ENCODE assay signal across 1 cellular context in the genomic region with DNA sequence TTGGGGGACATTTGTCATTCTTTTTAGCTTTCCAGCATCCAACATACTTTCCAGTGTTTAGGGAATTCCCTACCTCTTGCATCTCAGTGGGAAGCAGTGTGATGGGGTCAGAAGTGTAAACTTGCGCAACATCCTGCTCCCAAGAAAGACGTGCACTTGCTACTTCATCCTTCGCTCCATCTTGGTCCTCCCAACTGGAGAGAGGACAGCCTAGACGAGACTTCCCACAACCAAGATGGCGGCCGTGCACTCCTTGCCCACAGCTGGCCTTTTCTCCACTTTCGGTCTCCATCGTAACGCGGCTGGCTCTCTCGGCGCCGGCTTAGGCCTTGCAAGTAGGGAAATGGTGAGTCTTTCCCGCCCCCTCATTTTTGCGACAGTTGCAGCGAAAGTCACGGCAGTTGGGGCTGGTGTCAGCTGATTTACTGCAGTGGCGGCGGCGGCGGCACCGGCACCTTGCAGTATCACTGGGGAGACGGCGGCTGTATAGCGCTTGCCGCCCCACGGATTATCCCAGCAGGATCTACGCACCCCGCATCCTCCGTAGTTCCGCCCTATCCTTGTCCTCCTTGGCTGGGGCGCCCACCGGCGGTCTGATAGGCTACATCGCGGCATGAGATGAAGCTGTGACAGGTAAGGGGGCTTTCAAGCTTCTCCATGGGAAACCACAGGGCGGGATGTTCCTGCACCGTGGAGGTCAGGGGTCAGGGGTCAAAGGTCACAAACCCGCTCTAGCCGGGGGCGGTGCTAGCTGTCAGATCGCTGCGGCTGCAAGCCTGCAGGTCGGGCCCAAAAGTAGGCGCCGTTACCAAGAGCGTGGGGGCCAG.
TF ChIP-seq lines count a peak whose summit lies in the region.

A gene (plus strand): TSS at position 416 of the 827 bp plus-strand sequence. CDS start 21,157 bp downstream, outside the sequence.

TF ChIP-seq in HepG2, 621 proteins besides CTCF, POLR2A, EP300 and RAD21 (continued from another document and continues in another):
- TF ChIP-seq, protein P1, sequence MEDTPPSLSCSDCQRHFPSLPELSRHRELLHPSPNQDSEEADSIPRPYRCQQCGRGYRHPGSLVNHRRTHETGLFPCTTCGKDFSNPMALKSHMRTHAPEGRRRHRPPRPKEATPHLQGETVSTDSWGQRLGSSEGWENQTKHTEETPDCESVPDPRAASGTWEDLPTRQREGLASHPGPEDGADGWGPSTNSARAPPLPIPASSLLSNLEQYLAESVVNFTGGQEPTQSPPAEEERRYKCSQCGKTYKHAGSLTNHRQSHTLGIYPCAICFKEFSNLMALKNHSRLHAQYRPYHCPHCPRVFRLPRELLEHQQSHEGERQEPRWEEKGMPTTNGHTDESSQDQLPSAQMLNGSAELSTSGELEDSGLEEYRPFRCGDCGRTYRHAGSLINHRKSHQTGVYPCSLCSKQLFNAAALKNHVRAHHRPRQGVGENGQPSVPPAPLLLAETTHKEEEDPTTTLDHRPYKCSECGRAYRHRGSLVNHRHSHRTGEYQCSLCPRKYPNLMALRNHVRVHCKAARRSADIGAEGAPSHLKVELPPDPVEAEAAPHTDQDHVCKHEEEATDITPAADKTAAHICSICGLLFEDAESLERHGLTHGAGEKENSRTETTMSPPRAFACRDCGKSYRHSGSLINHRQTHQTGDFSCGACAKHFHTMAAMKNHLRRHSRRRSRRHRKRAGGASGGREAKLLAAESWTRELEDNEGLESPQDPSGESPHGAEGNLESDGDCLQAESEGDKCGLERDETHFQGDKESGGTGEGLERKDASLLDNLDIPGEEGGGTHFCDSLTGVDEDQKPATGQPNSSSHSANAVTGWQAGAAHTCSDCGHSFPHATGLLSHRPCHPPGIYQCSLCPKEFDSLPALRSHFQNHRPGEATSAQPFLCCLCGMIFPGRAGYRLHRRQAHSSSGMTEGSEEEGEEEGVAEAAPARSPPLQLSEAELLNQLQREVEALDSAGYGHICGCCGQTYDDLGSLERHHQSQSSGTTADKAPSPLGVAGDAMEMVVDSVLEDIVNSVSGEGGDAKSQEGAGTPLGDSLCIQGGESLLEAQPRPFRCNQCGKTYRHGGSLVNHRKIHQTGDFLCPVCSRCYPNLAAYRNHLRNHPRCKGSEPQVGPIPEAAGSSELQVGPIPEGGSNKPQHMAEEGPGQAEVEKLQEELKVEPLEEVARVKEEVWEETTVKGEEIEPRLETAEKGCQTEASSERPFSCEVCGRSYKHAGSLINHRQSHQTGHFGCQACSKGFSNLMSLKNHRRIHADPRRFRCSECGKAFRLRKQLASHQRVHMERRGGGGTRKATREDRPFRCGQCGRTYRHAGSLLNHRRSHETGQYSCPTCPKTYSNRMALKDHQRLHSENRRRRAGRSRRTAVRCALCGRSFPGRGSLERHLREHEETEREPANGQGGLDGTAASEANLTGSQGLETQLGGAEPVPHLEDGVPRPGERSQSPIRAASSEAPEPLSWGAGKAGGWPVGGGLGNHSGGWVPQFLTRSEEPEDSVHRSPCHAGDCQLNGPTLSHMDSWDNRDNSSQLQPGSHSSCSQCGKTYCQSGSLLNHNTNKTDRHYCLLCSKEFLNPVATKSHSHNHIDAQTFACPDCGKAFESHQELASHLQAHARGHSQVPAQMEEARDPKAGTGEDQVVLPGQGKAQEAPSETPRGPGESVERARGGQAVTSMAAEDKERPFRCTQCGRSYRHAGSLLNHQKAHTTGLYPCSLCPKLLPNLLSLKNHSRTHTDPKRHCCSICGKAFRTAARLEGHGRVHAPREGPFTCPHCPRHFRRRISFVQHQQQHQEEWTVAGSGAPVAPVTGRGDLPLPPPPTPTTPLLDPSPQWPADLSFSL (CRISPR knock-in tag; IDR thresholded peaks at IDR 0.05): no peak
- no peak for TF ChIP-seq IRX3 (CRISPR knock-in tag; IDR thresholded peaks at IDR 0.05; ENCODE audit: borderline replicate concordance, low read depth)
- no peak for TF ChIP-seq NFE2L1 (CRISPR knock-in tag; IDR thresholded peaks at IDR 0.05; ENCODE audit: borderline replicate concordance)
- peak; percentile 97 for TF ChIP-seq HDAC1 (CRISPR knock-in tag; IDR thresholded peaks at IDR 0.05)
- no peak for TF ChIP-seq ZNF343 (CRISPR knock-in tag; IDR thresholded peaks at IDR 0.05)
- TF ChIP-seq, protein P2, sequence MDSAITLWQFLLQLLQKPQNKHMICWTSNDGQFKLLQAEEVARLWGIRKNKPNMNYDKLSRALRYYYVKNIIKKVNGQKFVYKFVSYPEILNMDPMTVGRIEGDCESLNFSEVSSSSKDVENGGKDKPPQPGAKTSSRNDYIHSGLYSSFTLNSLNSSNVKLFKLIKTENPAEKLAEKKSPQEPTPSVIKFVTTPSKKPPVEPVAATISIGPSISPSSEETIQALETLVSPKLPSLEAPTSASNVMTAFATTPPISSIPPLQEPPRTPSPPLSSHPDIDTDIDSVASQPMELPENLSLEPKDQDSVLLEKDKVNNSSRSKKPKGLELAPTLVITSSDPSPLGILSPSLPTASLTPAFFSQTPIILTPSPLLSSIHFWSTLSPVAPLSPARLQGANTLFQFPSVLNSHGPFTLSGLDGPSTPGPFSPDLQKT (CRISPR knock-in tag; IDR thresholded peaks at IDR 0.05; ENCODE audit: borderline replicate concordance): no peak
- TF ChIP-seq SKI (IDR thresholded peaks at IDR 0.05; ENCODE audit: partially characterized antibody): peak; percentile 80
- TF ChIP-seq, protein P3, sequence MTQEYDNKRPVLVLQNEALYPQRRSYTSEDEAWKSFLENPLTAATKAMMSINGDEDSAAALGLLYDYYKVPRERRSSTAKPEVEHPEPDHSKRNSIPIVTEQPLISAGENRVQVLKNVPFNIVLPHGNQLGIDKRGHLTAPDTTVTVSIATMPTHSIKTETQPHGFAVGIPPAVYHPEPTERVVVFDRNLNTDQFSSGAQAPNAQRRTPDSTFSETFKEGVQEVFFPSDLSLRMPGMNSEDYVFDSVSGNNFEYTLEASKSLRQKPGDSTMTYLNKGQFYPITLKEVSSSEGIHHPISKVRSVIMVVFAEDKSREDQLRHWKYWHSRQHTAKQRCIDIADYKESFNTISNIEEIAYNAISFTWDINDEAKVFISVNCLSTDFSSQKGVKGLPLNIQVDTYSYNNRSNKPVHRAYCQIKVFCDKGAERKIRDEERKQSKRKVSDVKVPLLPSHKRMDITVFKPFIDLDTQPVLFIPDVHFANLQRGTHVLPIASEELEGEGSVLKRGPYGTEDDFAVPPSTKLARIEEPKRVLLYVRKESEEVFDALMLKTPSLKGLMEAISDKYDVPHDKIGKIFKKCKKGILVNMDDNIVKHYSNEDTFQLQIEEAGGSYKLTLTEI (CRISPR knock-in tag; conservative IDR thresholded peaks at IDR 0.05): no peak
- TF ChIP-seq TRIM24 (CRISPR knock-in tag; IDR thresholded peaks at IDR 0.05): no peak
- no peak for TF ChIP-seq ZNF12 (CRISPR knock-in tag; IDR thresholded peaks at IDR 0.05)
- TF ChIP-seq, protein P4, sequence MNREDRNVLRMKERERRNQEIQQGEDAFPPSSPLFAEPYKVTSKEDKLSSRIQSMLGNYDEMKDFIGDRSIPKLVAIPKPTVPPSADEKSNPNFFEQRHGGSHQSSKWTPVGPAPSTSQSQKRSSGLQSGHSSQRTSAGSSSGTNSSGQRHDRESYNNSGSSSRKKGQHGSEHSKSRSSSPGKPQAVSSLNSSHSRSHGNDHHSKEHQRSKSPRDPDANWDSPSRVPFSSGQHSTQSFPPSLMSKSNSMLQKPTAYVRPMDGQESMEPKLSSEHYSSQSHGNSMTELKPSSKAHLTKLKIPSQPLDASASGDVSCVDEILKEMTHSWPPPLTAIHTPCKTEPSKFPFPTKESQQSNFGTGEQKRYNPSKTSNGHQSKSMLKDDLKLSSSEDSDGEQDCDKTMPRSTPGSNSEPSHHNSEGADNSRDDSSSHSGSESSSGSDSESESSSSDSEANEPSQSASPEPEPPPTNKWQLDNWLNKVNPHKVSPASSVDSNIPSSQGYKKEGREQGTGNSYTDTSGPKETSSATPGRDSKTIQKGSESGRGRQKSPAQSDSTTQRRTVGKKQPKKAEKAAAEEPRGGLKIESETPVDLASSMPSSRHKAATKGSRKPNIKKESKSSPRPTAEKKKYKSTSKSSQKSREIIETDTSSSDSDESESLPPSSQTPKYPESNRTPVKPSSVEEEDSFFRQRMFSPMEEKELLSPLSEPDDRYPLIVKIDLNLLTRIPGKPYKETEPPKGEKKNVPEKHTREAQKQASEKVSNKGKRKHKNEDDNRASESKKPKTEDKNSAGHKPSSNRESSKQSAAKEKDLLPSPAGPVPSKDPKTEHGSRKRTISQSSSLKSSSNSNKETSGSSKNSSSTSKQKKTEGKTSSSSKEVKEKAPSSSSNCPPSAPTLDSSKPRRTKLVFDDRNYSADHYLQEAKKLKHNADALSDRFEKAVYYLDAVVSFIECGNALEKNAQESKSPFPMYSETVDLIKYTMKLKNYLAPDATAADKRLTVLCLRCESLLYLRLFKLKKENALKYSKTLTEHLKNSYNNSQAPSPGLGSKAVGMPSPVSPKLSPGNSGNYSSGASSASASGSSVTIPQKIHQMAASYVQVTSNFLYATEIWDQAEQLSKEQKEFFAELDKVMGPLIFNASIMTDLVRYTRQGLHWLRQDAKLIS (CRISPR knock-in tag; IDR thresholded peaks at IDR 0.05): no peak
- TF ChIP-seq, protein P5, sequence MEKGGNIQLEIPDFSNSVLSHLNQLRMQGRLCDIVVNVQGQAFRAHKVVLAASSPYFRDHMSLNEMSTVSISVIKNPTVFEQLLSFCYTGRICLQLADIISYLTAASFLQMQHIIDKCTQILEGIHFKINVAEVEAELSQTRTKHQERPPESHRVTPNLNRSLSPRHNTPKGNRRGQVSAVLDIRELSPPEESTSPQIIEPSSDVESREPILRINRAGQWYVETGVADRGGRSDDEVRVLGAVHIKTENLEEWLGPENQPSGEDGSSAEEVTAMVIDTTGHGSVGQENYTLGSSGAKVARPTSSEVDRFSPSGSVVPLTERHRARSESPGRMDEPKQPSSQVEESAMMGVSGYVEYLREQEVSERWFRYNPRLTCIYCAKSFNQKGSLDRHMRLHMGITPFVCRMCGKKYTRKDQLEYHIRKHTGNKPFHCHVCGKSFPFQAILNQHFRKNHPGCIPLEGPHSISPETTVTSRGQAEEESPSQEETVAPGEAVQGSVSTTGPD (CRISPR knock-in tag; IDR thresholded peaks at IDR 0.05): no peak
- no peak for TF ChIP-seq CAMTA2 (CRISPR knock-in tag; IDR thresholded peaks at IDR 0.05; ENCODE audit: borderline replicate concordance)
- no peak; the same call in 1 of the 2 replicates for TF ChIP-seq ZNF230 (CRISPR knock-in tag; IDR thresholded peaks at IDR 0.05)
- TF ChIP-seq HHEX (CRISPR knock-in tag; IDR thresholded peaks at IDR 0.05): no peak
- peak; percentile 85 for TF ChIP-seq ZNF33B (CRISPR knock-in tag; IDR thresholded peaks at IDR 0.05)
- no peak for TF ChIP-seq ZNF749 (CRISPR knock-in tag; IDR thresholded peaks at IDR 0.05; ENCODE audit: borderline replicate concordance)
- no peak for TF ChIP-seq ZNF205 (CRISPR knock-in tag; IDR thresholded peaks at IDR 0.05)
- TF ChIP-seq, protein P6, sequence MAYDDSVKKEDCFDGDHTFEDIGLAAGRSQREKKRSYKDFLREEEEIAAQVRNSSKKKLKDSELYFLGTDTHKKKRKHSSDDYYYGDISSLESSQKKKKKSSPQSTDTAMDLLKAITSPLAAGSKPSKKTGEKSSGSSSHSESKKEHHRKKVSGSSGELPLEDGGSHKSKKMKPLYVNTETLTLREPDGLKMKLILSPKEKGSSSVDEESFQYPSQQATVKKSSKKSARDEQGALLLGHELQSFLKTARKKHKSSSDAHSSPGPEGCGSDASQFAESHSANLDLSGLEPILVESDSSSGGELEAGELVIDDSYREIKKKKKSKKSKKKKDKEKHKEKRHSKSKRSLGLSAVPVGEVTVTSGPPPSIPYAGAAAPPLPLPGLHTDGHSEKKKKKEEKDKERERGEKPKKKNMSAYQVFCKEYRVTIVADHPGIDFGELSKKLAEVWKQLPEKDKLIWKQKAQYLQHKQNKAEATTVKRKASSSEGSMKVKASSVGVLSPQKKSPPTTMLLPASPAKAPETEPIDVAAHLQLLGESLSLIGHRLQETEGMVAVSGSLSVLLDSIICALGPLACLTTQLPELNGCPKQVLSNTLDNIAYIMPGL (CRISPR knock-in tag; IDR thresholded peaks at IDR 0.05; ENCODE audit: borderline replicate concordance in 1 of 2, low read depth in 1 of 2): peak; percentile 72 to 85; a peak in 3 of 4 replicates
- TF ChIP-seq, protein P7, sequence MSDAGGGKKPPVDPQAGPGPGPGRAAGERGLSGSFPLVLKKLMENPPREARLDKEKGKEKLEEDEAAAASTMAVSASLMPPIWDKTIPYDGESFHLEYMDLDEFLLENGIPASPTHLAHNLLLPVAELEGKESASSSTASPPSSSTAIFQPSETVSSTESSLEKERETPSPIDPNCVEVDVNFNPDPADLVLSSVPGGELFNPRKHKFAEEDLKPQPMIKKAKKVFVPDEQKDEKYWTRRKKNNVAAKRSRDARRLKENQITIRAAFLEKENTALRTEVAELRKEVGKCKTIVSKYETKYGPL (CRISPR knock-in tag; IDR thresholded peaks at IDR 0.05): no peak
- TF ChIP-seq ZNF3 (CRISPR knock-in tag; IDR thresholded peaks at IDR 0.05): no peak
- TF ChIP-seq, protein P8, sequence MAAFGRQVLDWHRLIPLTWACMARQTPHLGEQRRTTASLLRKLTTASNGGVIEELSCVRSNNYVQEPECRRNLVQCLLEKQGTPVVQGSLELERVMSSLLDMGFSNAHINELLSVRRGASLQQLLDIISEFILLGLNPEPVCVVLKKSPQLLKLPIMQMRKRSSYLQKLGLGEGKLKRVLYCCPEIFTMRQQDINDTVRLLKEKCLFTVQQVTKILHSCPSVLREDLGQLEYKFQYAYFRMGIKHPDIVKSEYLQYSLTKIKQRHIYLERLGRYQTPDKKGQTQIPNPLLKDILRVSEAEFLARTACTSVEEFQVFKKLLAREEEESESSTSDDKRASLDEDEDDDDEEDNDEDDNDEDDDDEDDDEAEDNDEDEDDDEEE (CRISPR knock-in tag; IDR thresholded peaks at IDR 0.05): peak; percentile 84
- TF ChIP-seq, protein P9, sequence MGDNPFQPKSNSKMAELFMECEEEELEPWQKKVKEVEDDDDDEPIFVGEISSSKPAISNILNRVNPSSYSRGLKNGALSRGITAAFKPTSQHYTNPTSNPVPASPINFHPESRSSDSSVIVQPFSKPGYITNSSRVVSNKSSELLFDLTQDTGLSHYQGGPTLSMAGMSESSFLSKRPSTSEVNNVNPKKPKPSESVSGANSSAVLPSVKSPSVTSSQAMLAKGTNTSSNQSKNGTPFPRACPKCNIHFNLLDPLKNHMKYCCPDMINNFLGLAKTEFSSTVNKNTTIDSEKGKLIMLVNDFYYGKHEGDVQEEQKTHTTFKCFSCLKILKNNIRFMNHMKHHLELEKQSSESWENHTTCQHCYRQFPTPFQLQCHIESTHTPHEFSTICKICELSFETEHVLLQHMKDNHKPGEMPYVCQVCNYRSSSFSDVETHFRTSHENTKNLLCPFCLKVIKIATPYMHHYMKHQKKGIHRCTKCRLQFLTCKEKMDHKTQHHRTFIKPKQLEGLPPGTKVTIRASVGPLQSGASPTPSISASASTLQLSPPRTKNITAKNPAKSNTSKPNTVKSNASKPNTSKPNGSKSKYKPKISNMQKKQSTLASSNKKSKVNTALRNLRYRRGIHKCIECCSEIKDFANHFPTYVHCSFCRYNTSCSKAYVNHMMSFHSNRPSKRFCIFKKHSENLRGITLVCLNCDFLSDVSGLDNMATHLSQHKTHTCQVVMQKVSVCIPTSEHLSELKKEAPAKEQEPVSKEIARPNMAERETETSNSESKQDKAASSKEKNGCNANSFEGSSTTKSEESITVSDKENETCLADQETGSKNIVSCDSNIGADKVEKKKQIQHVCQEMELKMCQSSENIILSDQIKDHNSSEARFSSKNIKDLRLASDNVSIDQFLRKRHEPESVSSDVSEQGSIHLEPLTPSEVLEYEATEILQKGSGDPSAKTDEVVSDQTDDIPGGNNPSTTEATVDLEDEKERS (CRISPR knock-in tag; IDR thresholded peaks at IDR 0.05): peak; percentile 86; the same call in 1 of the 2 replicates
- TF ChIP-seq ZNF383 (CRISPR knock-in tag; IDR thresholded peaks at IDR 0.05; ENCODE audit: borderline replicate concordance): no peak
- TF ChIP-seq NR3C1 (CRISPR knock-in tag; IDR thresholded peaks at IDR 0.05): no peak
- TF ChIP-seq SMARCE1 (IDR thresholded peaks at IDR 0.05; ENCODE audit: borderline replicate concordance): no peak
- TF ChIP-seq ZNF10 (CRISPR knock-in tag; IDR thresholded peaks at IDR 0.05; ENCODE audit: borderline replicate concordance, low read depth): no peak
